Comparison of ENCODE assay signal across 2 cellular contexts in the genomic region with DNA sequence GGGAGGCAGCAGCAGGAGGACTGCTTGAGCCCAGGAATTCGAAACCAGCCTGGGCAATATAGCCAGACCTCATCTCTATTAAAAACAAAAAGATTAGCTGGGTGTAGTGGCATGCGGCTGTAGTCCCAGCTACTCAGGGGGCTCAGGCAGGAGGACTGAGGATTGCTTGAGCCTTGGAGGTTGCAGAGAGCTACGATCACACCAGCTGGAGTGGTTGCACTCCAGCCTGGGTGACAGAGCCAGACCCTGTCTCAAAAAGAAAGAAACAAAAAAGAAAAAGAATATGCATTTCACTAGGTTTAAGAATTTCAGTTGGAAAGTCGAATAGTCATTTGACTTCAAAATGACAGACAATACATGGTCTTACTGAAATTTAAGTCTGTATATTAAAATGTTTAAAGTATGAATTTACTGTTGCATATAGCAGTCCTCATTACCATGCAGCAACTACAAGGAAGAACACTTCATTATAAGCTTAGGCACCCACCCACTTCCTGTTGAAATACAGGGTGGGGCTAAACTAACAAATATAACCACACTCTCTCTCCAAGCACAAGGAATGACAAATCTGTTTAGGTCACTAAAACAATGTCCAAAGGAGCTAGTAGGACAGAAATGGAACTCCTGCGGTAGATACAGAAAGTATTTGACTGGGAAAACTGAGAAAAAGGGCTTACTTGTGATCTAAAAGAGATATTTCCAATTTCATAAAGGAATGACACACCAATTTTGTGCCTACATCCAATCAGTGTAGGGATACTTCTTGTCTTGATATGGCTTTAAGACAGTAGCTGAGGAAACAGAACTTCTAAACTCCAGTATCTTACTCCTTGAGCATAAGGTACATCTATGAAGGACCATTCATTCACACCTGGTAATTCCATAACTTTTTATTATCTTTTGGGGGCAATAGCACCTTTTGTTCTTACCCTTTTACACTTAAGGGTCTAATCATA.
TF ChIP-seq lines count a peak whose summit lies in the region.

No MANE protein-coding gene starts in this region.

TF ChIP-seq in A549, 52 proteins besides CTCF, POLR2A, EP300 and RAD21:
- TF ChIP-seq KDM5A (IDR thresholded peaks at IDR 0.05), result no peak
- TF ChIP-seq, protein P1, sequence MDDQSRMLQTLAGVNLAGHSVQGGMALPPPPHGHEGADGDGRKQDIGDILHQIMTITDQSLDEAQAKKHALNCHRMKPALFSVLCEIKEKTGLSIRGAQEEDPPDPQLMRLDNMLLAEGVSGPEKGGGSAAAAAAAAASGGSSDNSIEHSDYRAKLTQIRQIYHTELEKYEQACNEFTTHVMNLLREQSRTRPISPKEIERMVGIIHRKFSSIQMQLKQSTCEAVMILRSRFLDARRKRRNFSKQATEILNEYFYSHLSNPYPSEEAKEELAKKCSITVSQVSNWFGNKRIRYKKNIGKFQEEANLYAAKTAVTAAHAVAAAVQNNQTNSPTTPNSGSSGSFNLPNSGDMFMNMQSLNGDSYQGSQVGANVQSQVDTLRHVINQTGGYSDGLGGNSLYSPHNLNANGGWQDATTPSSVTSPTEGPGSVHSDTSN (IDR thresholded peaks at IDR 0.05), result no peak
- no peak for TF ChIP-seq HOXB5 (CRISPR knock-in tag; IDR thresholded peaks at IDR 0.05)
- TF ChIP-seq SREBF2 (IDR thresholded peaks at IDR 0.05), result no peak

TF ChIP-seq in GM23338, 12 proteins besides CTCF, POLR2A, EP300 and RAD21:
- TF ChIP-seq ZNF331 (CRISPR knock-in tag; IDR thresholded peaks at IDR 0.05; ENCODE audit: low read depth), result no peak
- no peak for TF ChIP-seq CREB1 (CRISPR knock-in tag; IDR thresholded peaks at IDR 0.05; ENCODE audit: low read depth)
- no peak for TF ChIP-seq STAT1 (IDR thresholded peaks at IDR 0.05; ENCODE audit: unreplicated experiment)
- TF ChIP-seq NANOG (IDR thresholded peaks at IDR 0.05; ENCODE audit: borderline replicate concordance), result no peak
- no peak for TF ChIP-seq EZH2phosphoT487 (IDR thresholded peaks at IDR 0.05; ENCODE audit: unreplicated experiment)
- no peak for TF ChIP-seq JUNB (IDR thresholded peaks at IDR 0.05; ENCODE audit: unreplicated experiment)
- no peak for TF ChIP-seq POLR2AphosphoS5 (IDR thresholded peaks at IDR 0.05; ENCODE audit: low read depth)
- TF ChIP-seq, protein P2, sequence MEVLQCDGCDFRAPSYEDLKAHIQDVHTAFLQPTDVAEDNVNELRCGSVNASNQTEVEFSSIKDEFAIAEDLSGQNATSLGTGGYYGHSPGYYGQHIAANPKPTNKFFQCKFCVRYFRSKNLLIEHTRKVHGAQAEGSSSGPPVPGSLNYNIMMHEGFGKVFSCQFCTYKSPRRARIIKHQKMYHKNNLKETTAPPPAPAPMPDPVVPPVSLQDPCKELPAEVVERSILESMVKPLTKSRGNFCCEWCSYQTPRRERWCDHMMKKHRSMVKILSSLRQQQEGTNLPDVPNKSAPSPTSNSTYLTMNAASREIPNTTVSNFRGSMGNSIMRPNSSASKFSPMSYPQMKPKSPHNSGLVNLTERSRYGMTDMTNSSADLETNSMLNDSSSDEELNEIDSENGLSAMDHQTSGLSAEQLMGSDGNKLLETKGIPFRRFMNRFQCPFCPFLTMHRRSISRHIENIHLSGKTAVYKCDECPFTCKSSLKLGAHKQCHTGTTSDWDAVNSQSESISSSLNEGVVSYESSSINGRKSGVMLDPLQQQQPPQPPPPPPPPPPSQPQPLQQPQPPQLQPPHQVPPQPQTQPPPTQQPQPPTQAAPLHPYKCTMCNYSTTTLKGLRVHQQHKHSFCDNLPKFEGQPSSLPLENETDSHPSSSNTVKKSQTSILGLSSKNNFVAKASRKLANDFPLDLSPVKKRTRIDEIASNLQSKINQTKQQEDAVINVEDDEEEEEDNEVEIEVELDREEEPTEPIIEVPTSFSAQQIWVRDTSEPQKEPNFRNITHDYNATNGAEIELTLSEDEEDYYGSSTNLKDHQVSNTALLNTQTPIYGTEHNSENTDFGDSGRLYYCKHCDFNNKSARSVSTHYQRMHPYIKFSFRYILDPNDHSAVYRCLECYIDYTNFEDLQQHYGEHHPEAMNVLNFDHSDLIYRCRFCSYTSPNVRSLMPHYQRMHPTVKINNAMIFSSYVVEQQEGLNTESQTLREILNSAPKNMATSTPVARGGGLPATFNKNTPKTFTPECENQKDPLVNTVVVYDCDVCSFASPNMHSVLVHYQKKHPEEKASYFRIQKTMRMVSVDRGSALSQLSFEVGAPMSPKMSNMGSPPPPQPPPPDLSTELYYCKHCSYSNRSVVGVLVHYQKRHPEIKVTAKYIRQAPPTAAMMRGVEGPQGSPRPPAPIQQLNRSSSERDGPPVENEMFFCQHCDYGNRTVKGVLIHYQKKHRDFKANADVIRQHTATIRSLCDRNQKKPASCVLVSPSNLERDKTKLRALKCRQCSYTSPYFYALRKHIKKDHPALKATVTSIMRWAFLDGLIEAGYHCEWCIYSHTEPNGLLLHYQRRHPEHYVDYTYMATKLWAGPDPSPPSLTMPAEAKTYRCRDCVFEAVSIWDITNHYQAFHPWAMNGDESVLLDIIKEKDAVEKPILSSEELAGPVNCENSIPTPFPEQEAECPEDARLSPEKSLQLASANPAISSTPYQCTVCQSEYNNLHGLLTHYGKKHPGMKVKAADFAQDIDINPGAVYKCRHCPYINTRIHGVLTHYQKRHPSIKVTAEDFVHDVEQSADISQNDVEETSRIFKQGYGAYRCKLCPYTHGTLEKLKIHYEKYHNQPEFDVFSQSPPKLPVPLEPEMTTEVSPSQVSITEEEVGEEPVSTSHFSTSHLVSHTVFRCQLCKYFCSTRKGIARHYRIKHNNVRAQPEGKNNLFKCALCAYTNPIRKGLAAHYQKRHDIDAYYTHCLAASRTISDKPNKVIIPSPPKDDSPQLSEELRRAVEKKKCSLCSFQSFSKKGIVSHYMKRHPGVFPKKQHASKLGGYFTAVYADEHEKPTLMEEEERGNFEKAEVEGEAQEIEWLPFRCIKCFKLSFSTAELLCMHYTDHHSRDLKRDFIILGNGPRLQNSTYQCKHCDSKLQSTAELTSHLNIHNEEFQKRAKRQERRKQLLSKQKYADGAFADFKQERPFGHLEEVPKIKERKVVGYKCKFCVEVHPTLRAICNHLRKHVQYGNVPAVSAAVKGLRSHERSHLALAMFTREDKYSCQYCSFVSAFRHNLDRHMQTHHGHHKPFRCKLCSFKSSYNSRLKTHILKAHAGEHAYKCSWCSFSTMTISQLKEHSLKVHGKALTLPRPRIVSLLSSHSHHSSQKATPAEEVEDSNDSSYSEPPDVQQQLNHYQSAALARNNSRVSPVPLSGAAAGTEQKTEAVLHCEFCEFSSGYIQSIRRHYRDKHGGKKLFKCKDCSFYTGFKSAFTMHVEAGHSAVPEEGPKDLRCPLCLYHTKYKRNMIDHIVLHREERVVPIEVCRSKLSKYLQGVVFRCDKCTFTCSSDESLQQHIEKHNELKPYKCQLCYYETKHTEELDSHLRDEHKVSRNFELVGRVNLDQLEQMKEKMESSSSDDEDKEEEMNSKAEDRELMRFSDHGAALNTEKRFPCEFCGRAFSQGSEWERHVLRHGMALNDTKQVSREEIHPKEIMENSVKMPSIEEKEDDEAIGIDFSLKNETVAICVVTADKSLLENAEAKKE (CRISPR knock-in tag; IDR thresholded peaks at IDR 0.05), result no peak
- TF ChIP-seq, protein P3, sequence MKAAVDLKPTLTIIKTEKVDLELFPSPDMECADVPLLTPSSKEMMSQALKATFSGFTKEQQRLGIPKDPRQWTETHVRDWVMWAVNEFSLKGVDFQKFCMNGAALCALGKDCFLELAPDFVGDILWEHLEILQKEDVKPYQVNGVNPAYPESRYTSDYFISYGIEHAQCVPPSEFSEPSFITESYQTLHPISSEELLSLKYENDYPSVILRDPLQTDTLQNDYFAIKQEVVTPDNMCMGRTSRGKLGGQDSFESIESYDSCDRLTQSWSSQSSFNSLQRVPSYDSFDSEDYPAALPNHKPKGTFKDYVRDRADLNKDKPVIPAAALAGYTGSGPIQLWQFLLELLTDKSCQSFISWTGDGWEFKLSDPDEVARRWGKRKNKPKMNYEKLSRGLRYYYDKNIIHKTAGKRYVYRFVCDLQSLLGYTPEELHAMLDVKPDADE (IDR thresholded peaks at IDR 0.05), result no peak
- TF ChIP-seq EZH2 (IDR thresholded peaks at IDR 0.05; ENCODE audit: low read depth, unreplicated experiment), result no peak
- TF ChIP-seq, protein P4, sequence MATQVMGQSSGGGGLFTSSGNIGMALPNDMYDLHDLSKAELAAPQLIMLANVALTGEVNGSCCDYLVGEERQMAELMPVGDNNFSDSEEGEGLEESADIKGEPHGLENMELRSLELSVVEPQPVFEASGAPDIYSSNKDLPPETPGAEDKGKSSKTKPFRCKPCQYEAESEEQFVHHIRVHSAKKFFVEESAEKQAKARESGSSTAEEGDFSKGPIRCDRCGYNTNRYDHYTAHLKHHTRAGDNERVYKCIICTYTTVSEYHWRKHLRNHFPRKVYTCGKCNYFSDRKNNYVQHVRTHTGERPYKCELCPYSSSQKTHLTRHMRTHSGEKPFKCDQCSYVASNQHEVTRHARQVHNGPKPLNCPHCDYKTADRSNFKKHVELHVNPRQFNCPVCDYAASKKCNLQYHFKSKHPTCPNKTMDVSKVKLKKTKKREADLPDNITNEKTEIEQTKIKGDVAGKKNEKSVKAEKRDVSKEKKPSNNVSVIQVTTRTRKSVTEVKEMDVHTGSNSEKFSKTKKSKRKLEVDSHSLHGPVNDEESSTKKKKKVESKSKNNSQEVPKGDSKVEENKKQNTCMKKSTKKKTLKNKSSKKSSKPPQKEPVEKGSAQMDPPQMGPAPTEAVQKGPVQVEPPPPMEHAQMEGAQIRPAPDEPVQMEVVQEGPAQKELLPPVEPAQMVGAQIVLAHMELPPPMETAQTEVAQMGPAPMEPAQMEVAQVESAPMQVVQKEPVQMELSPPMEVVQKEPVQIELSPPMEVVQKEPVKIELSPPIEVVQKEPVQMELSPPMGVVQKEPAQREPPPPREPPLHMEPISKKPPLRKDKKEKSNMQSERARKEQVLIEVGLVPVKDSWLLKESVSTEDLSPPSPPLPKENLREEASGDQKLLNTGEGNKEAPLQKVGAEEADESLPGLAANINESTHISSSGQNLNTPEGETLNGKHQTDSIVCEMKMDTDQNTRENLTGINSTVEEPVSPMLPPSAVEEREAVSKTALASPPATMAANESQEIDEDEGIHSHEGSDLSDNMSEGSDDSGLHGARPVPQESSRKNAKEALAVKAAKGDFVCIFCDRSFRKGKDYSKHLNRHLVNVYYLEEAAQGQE (IDR thresholded peaks at IDR 0.05; ENCODE audit: unreplicated experiment), result no peak
- TF ChIP-seq ZNF114 (CRISPR knock-in tag; IDR thresholded peaks at IDR 0.05), result no peak
TF ChIP-seq in GM23338: peak in this region for 0.
